8 cellular contexts compared by ENCODE assay signal in the genomic region with DNA sequence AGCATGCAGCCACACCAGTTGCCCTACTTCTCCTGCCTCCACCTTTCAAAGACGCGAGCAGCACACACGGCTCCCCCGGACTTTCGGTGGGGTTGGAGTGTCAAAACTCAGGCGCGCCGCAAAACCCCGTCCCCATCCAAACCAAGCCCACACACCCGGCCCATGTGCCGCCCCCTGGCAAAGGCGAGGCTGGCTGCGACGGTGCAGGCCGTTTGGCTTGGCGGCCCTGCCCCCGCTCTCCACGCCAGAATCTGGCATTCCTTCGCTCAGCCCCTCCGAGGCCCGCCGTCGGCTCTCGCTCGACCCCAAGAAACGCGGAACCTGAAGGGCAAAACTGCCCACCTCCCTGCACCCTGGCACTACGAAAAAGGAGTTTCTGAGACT. TPM values are rescaled to one million over a fixed set of nuclear protein-coding genes. Genes with fewer than 3 reads are reported as not detected.
DNase-seq lines count a peak whose midpoint lies in the region; ATAC-seq and TF ChIP-seq lines count a peak whose summit lies in the region.
"Not testable (repeated sequence)": the region's sequence is repeated elsewhere in the genome, so short reads cannot be mapped to it uniquely, and the experiment has no call there.

No MANE protein-coding gene starts in this region.

- H3K36me3 Mint-ChIP-seq in CD4-positive, CD25-positive, alpha-beta regulatory T cell: not testable (repeated sequence)

- H3K4me3 Mint-ChIP-seq in CD4-positive, CD25-positive, alpha-beta regulatory T cell: peak overlapping the region in 3 of 4 donors; percentile 66 to 81 (median 69)

- ATAC-seq in CD4-positive, CD25-positive, alpha-beta regulatory T cell (ENCODE audit: low read depth in 2 of 2): not testable (repeated sequence)

- not testable (repeated sequence) for H3K36me3 ChIP-seq in CD4-positive, CD25-positive, alpha-beta regulatory T cell (ENCODE audit: control insufficient read depth, insufficient read depth, low read length); Karpas-422 (ENCODE audit: insufficient read depth, low read length); adrenal gland (replicated peaks in 1 of 2); fibroblast of lung (ENCODE audit: control insufficient read depth, insufficient read depth, low read length); prostate gland; thymus (ENCODE audit: control insufficient read depth, insufficient read depth)

- H3K27ac ChIP-seq in CD4-positive, CD25-positive, alpha-beta regulatory T cell (ENCODE audit: insufficient read depth, low read length, poor library complexity, severe bottlenecking): peak overlapping the region; percentile 47
- not testable (repeated sequence) for H3K27ac ChIP-seq in Karpas-422 (ENCODE audit: low read length); fibroblast of lung (ENCODE audit: insufficient read depth, low read length); thymus (ENCODE audit: low read depth)
- H3K27ac ChIP-seq in adrenal gland (peak overlapping the region in 4 of 5 donors; percentile 68 to 91 (median 75)), prostate gland (peak overlapping the region; percentile 84 to 89)

- H3K27ac Mint-ChIP-seq in CD4-positive, CD25-positive, alpha-beta regulatory T cell: not testable (repeated sequence)

- DNase-seq in CD4-positive, CD25-positive, alpha-beta regulatory T cell: peak in 1 of 3 donors; percentile 24
- DNase-seq in Karpas-422; fibroblast of lung (ENCODE audit: low read depth in 2 of 2): not testable (repeated sequence)
- DNase-seq in activated CD4-positive, alpha-beta T cell treated with anti-CD3 and anti-CD28 coated beads, Interleukin-2, amount 50 U/mL, for 1 hour: peak; percentile 16
- DNase-seq in adrenal gland (peak in 6 of 7 donors; percentile 10 to 44 (median 16)), lower leg skin (ENCODE audit: low spot score in 2 of 2) (peak in 1 of 2 donors; percentile 83), prostate gland (ENCODE audit: low spot score) (peak; percentile 7)

- peak overlapping the region; percentile 45 for H3K4me2 ChIP-seq in Karpas-422 (ENCODE audit: low read depth, low read length, poor library complexity, severe bottlenecking)
- not testable (repeated sequence) for H3K4me2 ChIP-seq in fibroblast of lung (ENCODE audit: extremely low read depth, insufficient read depth, low read length)

- not testable (repeated sequence) for H3K4me3 ChIP-seq in CD4-positive, CD25-positive, alpha-beta regulatory T cell (ENCODE audit: low read depth, low read length)
- H3K4me3 ChIP-seq in Karpas-422 (ENCODE audit: low read length) (peak overlapping the region; percentile 54; the same call in 1 of the 2 replicates), adrenal gland (peak overlapping the region in 3 of 4 donors; percentile 11 to 88 (median 56)), fibroblast of lung (replicated peaks in 1 of 4; ENCODE audit: control extremely low read depth in 1 of 4, insufficient read depth in 1 of 4, low read depth in 3 of 4, low read length in 4 of 4) (peak overlapping the region; percentile 27 to 56 (median 32)), lower leg skin (ENCODE audit: low read depth, poor library complexity, severe bottlenecking) (peak overlapping the region; percentile 65), prostate gland (peak overlapping the region; percentile 57 to 77), thymus (ENCODE audit: low read length) (peak overlapping the region; percentile 53)

- not testable (repeated sequence) for H3K9me3 Mint-ChIP-seq in CD4-positive, CD25-positive, alpha-beta regulatory T cell

- peaks cover 0 to 11% (median 1%) of the 10 kb centered on the region in 4 donors for H3K4me1 Mint-ChIP-seq in CD4-positive, CD25-positive, alpha-beta regulatory T cell

- H3K79me2 ChIP-seq in Karpas-422 (ENCODE audit: low read length): not testable (repeated sequence)
- H3K79me2 ChIP-seq in fibroblast of lung (ENCODE audit: control insufficient read depth, insufficient read depth, low read length): peaks cover 12% of the 10 kb centered on the region

- H3K4me1 ChIP-seq in CD4-positive, CD25-positive, alpha-beta regulatory T cell (ENCODE audit: control insufficient read depth, insufficient read depth, low read length, poor library complexity, severe bottlenecking); Karpas-422 (ENCODE audit: low read length); adrenal gland (replicated peaks in 1 of 2); fibroblast of lung (ENCODE audit: control insufficient read depth, extremely low read depth, insufficient read depth, low read length); prostate gland (replicated peaks); thymus (ENCODE audit: control insufficient read depth, insufficient read depth, low read length): not testable (repeated sequence)

- not testable (repeated sequence) for TF ChIP-seq CTCF in adrenal gland (IDR thresholded peaks at IDR 0.05); fibroblast of lung (conservative IDR thresholded peaks at IDR 0.05 in 1 of 2, IDR thresholded peaks at IDR 0.05 in 1 of 2; ENCODE audit: low read depth in 1 of 2, low read length in 2 of 2); lower leg skin (IDR thresholded peaks at IDR 0.05); prostate gland (IDR thresholded peaks at IDR 0.05)

- H3K27me3 ChIP-seq in CD4-positive, CD25-positive, alpha-beta regulatory T cell (ENCODE audit: control insufficient read depth, insufficient read depth, low read length); Karpas-422 (ENCODE audit: low read length); adrenal gland; fibroblast of lung (ENCODE audit: control insufficient read depth, insufficient read depth, low read length); prostate gland (replicated peaks; ENCODE audit: insufficient read depth); thymus (ENCODE audit: control insufficient read depth, insufficient read depth): not testable (repeated sequence)

- not testable (repeated sequence) for H3K9me3 ChIP-seq in CD4-positive, CD25-positive, alpha-beta regulatory T cell (ENCODE audit: control insufficient read depth in 2 of 2, low read length in 2 of 2); Karpas-422 (ENCODE audit: low read length); adrenal gland (replicated peaks in 1 of 3); fibroblast of lung (ENCODE audit: control insufficient read depth, insufficient read depth, low read depth, low read length); prostate gland; thymus (ENCODE audit: control insufficient read depth)

- not testable (repeated sequence) for H4K20me1 ChIP-seq in Karpas-422 (ENCODE audit: insufficient read depth, low read depth, low read length); fibroblast of lung (ENCODE audit: control insufficient read depth, extremely low read depth, insufficient read depth, low read length)

- TF ChIP-seq POLR2A in adrenal gland (IDR thresholded peaks at IDR 0.05); lower leg skin (IDR thresholded peaks at IDR 0.05); prostate gland (IDR thresholded peaks at IDR 0.05): not testable (repeated sequence)

- H3K27me3 Mint-ChIP-seq in CD4-positive, CD25-positive, alpha-beta regulatory T cell: not testable (repeated sequence)

- not testable (repeated sequence) for H3K9me2 ChIP-seq in Karpas-422 (replicated peaks; ENCODE audit: insufficient read depth, low read length)

- not testable (repeated sequence) for H2AFZ ChIP-seq in Karpas-422 (ENCODE audit: low read length); fibroblast of lung (ENCODE audit: low read length)

- H3K9ac ChIP-seq in Karpas-422 (ENCODE audit: low read length) (peak overlapping the region; percentile 52), fibroblast of lung (ENCODE audit: insufficient read depth, low read length) (peak overlapping the region; percentile 16)

- WGBS in adrenal gland, 4 donors: 0% methylated on average over 5 to 11 of the region's 28 CpGs; no CpG with 5 or more reads in 2 of the 4 donors
- whole genome bisulfite sequencing in lower leg skin, 2 donors: no CpG with 5 or more reads among the region's 28 CpGs
- no CpG with 5 or more reads among the region's 28 CpGs for WGBS in prostate gland
- under 1% methylated on average over 13 of the region's 28 CpGs for whole genome bisulfite sequencing in thymus

- intact Hi-C loops in adrenal gland (cut with DNase I); lower leg skin (cut with DNase I; ENCODE audit: low total_unique reads); prostate gland (cut with DNase I): not testable (repeated sequence)

RNA-seq across cellular contexts. Expression of a gene that starts 0.8 kb away (rescaled TPM):
- 54.2 TPM for total RNA-seq in CD4-positive, CD25-positive, alpha-beta regulatory T cell
- polyA plus RNA-seq in CD4-positive, CD25-positive, alpha-beta regulatory T cell: 10 to 100 TPM; 13.9 to 25.8 (median 20.3) TPM
- 4.7 and 5.4 TPM in 2 replicates for total RNA-seq in Karpas-422 (2014; rRNA removed; shearing (Covaris generic); ENCODE audit: low replicate concordance)
- 100 to 1,000 TPM in 2 of 8 donors, 10 to 100 TPM in 6; 56.0 to 138 (median 81.0) TPM for total RNA-seq in adrenal gland
- 10 to 100 TPM in 1 of 3 donors, 1 to 10 TPM in 2; 5.4 to 21.1 (median 9.3) TPM for polyA plus RNA-seq in adrenal gland
- total RNA-seq in fibroblast of lung: 129 and 204 TPM in 2 replicates
- polyA plus RNA-seq in fibroblast of lung: 61.6 and 86.3 TPM in 2 replicates
- 43.6 and 75.9 TPM in 2 replicates for polyA plus RNA-seq in fibroblast of lung (2012)
- 468 and 563 TPM in 2 replicates for polyA minus RNA-seq in fibroblast of lung (ENCODE audit: low replicate concordance)
- 100 to 1,000 TPM; 102 to 169 (median 132) TPM for total RNA-seq in lower leg skin
- total RNA-seq in prostate gland: 100 to 1,000 TPM in 1 of 2 donors, 10 to 100 TPM in 1; 77.7 to 231 TPM
- polyA plus RNA-seq in thymus: 13.0 TPM
